In genomic region chr4:39365931-39366771, GRCh38 we compare ENCODE assay signal across 8 cellular contexts. TPM values are rescaled to one million over a fixed set of nuclear protein-coding genes. Genes with fewer than 3 reads are reported as not detected.
A peak's percentile ranks its signal among the peaks of the same experiment; 100 is the strongest.
DNase-seq lines count a peak whose midpoint lies in the region; ATAC-seq, FAIRE-seq and TF ChIP-seq lines count a peak whose summit lies in the region.

A gene with protein sequence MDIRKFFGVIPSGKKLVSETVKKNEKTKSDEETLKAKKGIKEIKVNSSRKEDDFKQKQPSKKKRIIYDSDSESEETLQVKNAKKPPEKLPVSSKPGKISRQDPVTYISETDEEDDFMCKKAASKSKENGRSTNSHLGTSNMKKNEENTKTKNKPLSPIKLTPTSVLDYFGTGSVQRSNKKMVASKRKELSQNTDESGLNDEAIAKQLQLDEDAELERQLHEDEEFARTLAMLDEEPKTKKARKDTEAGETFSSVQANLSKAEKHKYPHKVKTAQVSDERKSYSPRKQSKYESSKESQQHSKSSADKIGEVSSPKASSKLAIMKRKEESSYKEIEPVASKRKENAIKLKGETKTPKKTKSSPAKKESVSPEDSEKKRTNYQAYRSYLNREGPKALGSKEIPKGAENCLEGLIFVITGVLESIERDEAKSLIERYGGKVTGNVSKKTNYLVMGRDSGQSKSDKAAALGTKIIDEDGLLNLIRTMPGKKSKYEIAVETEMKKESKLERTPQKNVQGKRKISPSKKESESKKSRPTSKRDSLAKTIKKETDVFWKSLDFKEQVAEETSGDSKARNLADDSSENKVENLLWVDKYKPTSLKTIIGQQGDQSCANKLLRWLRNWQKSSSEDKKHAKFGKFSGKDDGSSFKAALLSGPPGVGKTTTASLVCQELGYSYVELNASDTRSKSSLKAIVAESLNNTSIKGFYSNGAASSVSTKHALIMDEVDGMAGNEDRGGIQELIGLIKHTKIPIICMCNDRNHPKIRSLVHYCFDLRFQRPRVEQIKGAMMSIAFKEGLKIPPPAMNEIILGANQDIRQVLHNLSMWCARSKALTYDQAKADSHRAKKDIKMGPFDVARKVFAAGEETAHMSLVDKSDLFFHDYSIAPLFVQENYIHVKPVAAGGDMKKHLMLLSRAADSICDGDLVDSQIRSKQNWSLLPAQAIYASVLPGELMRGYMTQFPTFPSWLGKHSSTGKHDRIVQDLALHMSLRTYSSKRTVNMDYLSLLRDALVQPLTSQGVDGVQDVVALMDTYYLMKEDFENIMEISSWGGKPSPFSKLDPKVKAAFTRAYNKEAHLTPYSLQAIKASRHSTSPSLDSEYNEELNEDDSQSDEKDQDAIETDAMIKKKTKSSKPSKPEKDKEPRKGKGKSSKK (minus strand): TSS chr4:39366362. CDS start chr4:39366241, 121 bp downstream.

- peak within 1 kb of the TSS; percentile 59 for H3K27ac ChIP-seq in angular gyrus (ENCODE audit: low read depth, low read length)
- H3K27ac ChIP-seq in right cardiac atrium (ENCODE audit: low read length), result peak within 1 kb of the TSS; percentile 81

- peak within 1 kb of the TSS; percentile 94 for H3K4me3 ChIP-seq in right cardiac atrium (ENCODE audit: low read length)

- peak; percentile 74 for FAIRE-seq in urothelium cell line (lab: Jason Lieb, UNC)

- ATAC-seq in HG02763 (IDR thresholded peaks at IDR 0.05; ENCODE audit: unreplicated experiment) (peak; percentile 73), right cardiac atrium (peak; percentile 96)

- no peaks in the 10 kb centered on the region for H3K4me1 ChIP-seq in right cardiac atrium (ENCODE audit: control insufficient read depth, insufficient read depth, low read length)

- 4% methylated on average over 55 of the region's 55 CpGs for WGBS in right cardiac atrium

- no peak for TF ChIP-seq CTCF in GM10266 (IDR thresholded peaks at IDR 0.05; ENCODE audit: control insufficient read depth, insufficient read depth, low read depth, missing control alignments)

- no peaks in the 10 kb centered on the region for H3K9me3 ChIP-seq in right cardiac atrium (ENCODE audit: control insufficient read depth, low read length)

- intact Hi-C loops in right cardiac atrium (cut with DNase I), result no loop called here

- peak; percentile 77 for DNase-seq in GM10266 (ENCODE audit: extremely low spot score)
- peak; percentile 63 for DNase-seq in NCI-H146 treated with DMSO at 0.1 percent for 48 hours (lab: John Stamatoyannopoulos, UW; ENCODE audit: unreplicated experiment)
- DNase-seq in T-helper 2 cell, result peak; percentile 83 to 95 (median 91)
- peak; percentile 93 to 98 (median 97) for DNase-seq in right cardiac atrium
- peak; percentile 71 for DNase-seq in pulmonary artery endothelial cell (ENCODE audit: low read depth, low spot score)
- peak; percentile 96 for DNase-seq in urothelium cell line (ENCODE audit: low spot score)

- H3K27me3 ChIP-seq in right cardiac atrium (ENCODE audit: control insufficient read depth, insufficient read depth), result no peaks in the 10 kb centered on the region

RNA-seq across cellular contexts. Expression of the gene that starts here (rescaled TPM):
- total RNA-seq in right cardiac atrium (10 to 100 TPM; 30.6 to 37.5 (median 33.5) TPM), pulmonary artery endothelial cell (48.9 and 51.5 TPM in 2 replicates)
- 11.2 TPM for polyA plus RNA-seq in right cardiac atrium

Comparison
In these comparisons a context has a peak if more than half of its experiments do, and no peak if none do; other contexts are left out.
1. Peak in every context shown above with its lines: DNase-seq, ATAC-seq, H3K4me3 ChIP-seq and H3K27ac ChIP-seq.